Comparison of ENCODE assay signal across 2 cellular contexts in genomic region chr14:72920008-72920407, GRCh38.
TF ChIP-seq lines count a peak whose summit lies in the region.

No MANE protein-coding gene starts in this region.

TF ChIP-seq in HepG2, 621 proteins besides CTCF, POLR2A, EP300 and RAD21:
- TF ChIP-seq ZNF576 (CRISPR knock-in tag; IDR thresholded peaks at IDR 0.05), result peak; percentile 55; the same call in 1 of the 2 replicates
- no peak for TF ChIP-seq TCF12 (IDR thresholded peaks at IDR 0.05)
- TF ChIP-seq TCF12 (CRISPR knock-in tag; IDR thresholded peaks at IDR 0.05), result no peak
- no peak for TF ChIP-seq TOPORS (CRISPR knock-in tag; IDR thresholded peaks at IDR 0.05)
- TF ChIP-seq PHF8 (CRISPR knock-in tag; IDR thresholded peaks at IDR 0.05), result no peak
- no peak for TF ChIP-seq TFDP1 (CRISPR knock-in tag; IDR thresholded peaks at IDR 0.05; ENCODE audit: borderline replicate concordance)
- TF ChIP-seq STAG1 (CRISPR knock-in tag; IDR thresholded peaks at IDR 0.05), result peak; percentile 6; the same call in 1 of the 2 replicates
- no peak for TF ChIP-seq ZNF431 (CRISPR knock-in tag; IDR thresholded peaks at IDR 0.05; ENCODE audit: borderline replicate concordance, low read depth)
- no peak for TF ChIP-seq ZC3H13 (CRISPR knock-in tag; IDR thresholded peaks at IDR 0.05)
- no peak for TF ChIP-seq HOXA9 (CRISPR knock-in tag; IDR thresholded peaks at IDR 0.05; ENCODE audit: borderline replicate concordance)

TF ChIP-seq in WTC11, 78 proteins besides CTCF, POLR2A, EP300 and RAD21:
- TF ChIP-seq, protein P1, sequence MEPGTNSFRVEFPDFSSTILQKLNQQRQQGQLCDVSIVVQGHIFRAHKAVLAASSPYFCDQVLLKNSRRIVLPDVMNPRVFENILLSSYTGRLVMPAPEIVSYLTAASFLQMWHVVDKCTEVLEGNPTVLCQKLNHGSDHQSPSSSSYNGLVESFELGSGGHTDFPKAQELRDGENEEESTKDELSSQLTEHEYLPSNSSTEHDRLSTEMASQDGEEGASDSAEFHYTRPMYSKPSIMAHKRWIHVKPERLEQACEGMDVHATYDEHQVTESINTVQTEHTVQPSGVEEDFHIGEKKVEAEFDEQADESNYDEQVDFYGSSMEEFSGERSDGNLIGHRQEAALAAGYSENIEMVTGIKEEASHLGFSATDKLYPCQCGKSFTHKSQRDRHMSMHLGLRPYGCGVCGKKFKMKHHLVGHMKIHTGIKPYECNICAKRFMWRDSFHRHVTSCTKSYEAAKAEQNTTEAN (CRISPR knock-in tag; IDR thresholded peaks at IDR 0.05), result no peak
- TF ChIP-seq ZNF396 (CRISPR knock-in tag; IDR thresholded peaks at IDR 0.05; ENCODE audit: borderline replicate concordance), result no peak
- TF ChIP-seq, protein P2, sequence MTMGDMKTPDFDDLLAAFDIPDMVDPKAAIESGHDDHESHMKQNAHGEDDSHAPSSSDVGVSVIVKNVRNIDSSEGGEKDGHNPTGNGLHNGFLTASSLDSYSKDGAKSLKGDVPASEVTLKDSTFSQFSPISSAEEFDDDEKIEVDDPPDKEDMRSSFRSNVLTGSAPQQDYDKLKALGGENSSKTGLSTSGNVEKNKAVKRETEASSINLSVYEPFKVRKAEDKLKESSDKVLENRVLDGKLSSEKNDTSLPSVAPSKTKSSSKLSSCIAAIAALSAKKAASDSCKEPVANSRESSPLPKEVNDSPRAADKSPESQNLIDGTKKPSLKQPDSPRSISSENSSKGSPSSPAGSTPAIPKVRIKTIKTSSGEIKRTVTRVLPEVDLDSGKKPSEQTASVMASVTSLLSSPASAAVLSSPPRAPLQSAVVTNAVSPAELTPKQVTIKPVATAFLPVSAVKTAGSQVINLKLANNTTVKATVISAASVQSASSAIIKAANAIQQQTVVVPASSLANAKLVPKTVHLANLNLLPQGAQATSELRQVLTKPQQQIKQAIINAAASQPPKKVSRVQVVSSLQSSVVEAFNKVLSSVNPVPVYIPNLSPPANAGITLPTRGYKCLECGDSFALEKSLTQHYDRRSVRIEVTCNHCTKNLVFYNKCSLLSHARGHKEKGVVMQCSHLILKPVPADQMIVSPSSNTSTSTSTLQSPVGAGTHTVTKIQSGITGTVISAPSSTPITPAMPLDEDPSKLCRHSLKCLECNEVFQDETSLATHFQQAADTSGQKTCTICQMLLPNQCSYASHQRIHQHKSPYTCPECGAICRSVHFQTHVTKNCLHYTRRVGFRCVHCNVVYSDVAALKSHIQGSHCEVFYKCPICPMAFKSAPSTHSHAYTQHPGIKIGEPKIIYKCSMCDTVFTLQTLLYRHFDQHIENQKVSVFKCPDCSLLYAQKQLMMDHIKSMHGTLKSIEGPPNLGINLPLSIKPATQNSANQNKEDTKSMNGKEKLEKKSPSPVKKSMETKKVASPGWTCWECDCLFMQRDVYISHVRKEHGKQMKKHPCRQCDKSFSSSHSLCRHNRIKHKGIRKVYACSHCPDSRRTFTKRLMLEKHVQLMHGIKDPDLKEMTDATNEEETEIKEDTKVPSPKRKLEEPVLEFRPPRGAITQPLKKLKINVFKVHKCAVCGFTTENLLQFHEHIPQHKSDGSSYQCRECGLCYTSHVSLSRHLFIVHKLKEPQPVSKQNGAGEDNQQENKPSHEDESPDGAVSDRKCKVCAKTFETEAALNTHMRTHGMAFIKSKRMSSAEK (CRISPR knock-in tag; IDR thresholded peaks at IDR 0.05; ENCODE audit: borderline replicate concordance), result no peak
